ENCODE assay signal across 19 cellular contexts in the genomic region with DNA sequence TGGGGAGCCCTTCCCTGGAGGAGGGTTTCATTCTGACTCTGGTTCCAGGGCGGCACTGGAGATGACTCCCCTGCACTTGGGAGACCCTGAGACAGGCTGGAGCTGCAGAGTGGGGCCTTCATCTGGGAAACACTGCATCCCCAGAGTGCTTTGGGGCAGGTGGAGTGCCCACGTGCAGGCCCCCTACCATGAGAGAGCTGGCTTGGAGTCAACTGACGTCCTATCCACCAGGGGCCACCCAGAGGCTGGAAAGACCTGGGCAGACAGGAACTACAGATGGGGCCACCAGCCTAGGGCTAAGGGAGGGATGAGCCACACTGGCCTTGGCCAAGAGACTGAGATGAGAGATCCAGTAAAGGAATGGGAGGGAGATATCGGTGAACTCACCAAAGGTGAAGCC.
DNase-seq lines count a peak whose midpoint lies in the region; ATAC-seq, FAIRE-seq and TF ChIP-seq lines count a peak whose summit lies in the region.
"Had no signal": no experiment of that assay in that cellular context is flagged by ENCODE, and none has a peak within 500 bp of the region (broad histone marks: within the 10 kb centered on the region; RNA-seq: fewer than 3 reads in every experiment).

No MANE protein-coding gene starts in this region.

- peaks cover 0 to 28% (median 0%) of the 10 kb centered on the region in 7 donors for H3K27me3 ChIP-seq in spleen (replicated peaks in 1 of 7)
- no peaks in the 10 kb centered on the region for H3K27me3 ChIP-seq in H7 (ENCODE audit: control insufficient read depth, insufficient read depth, low read length)

- FAIRE-seq in kidney (lab: Jason Lieb, UNC), result no peak
- FAIRE-seq: A204.1, GM12892, GM18507 had no signal

- H3K4me3 Mint-ChIP-seq in T-helper 17 cell, result peak overlapping the region; percentile 13
- H3K4me3 Mint-ChIP-seq: CD4-positive, CD25-positive, alpha-beta regulatory T cell; CD8-positive, alpha-beta memory T cell had no signal

- H3K9me3 ChIP-seq in T-helper 17 cell (ENCODE audit: control insufficient read depth, low read length, poor library complexity, severe bottlenecking) (no peaks in the 10 kb centered on the region), kidney (ENCODE audit: control insufficient read depth in 1 of 2, low read length in 2 of 2) (peaks cover 0 to 3% of the 10 kb centered on the region in 2 donors), spleen (peaks cover 0 to 10% (median 0%) of the 10 kb centered on the region in 8 donors)
- H3K9me3 ChIP-seq: BE2C, HAP-1 had no signal

- DNase-seq in T-helper 17 cell (no peak), kidney (peak; percentile 45), spleen (peak; percentile 49), H7 (no peak), COLO829 (ENCODE audit: low spot score) (no peak)
- DNase-seq: ACHN; BE2C; C1 segment of cervical spinal cord; CD4-positive, CD25-positive, alpha-beta regulatory T cell; CD8-positive, alpha-beta memory T cell; DMS153; DMS79; GDM1; GOT3 had no signal

- H3K36me3 ChIP-seq in kidney (ENCODE audit: control insufficient read depth in 1 of 2, insufficient read depth in 2 of 2, low read length in 2 of 2) (no peaks in the 10 kb centered on the region), spleen (no peaks in the 10 kb centered on the region), H7 (replicated peaks; ENCODE audit: control insufficient read depth, insufficient read depth, low read length) (no peaks in the 10 kb centered on the region)
- H3K36me3 ChIP-seq: BE2C, HAP-1 had no signal

- 59 to 71% (median 67%) methylated on average over 3 to 4 of the region's 4 CpGs for WGBS in spleen, 5 donors

- no peak overlapping the region for H3K27ac Mint-ChIP-seq in T-helper 17 cell
- H3K27ac Mint-ChIP-seq: CD4-positive, CD25-positive, alpha-beta regulatory T cell; CD8-positive, alpha-beta memory T cell had no signal

- ATAC-seq in T-helper 17 cell (no peak), HG03139 (IDR thresholded peaks at IDR 0.05; ENCODE audit: unreplicated experiment) (no peak)

- TF ChIP-seq POLR2A in spleen (IDR thresholded peaks at IDR 0.05), result no peak

- H3K9ac ChIP-seq in kidney (ENCODE audit: low read length in 2 of 2), result no peak overlapping the region

- H3K27ac ChIP-seq in kidney (ENCODE audit: low read depth in 2 of 2, low read length in 2 of 2), result no peak overlapping the region
- no peak overlapping the region for H3K27ac ChIP-seq in spleen

- H3K4me1 Mint-ChIP-seq in T-helper 17 cell, result no peaks in the 10 kb centered on the region
- H3K4me1 Mint-ChIP-seq: CD4-positive, CD25-positive, alpha-beta regulatory T cell; CD8-positive, alpha-beta memory T cell had no signal

- no peak overlapping the region for H3K4me3 ChIP-seq in kidney (ENCODE audit: low read length in 2 of 2)
- no peak overlapping the region for H3K4me3 ChIP-seq in spleen
- no peak overlapping the region for H3K4me3 ChIP-seq in H7 (ENCODE audit: insufficient read depth, low read depth, low read length)
- H3K4me3 ChIP-seq: HAP-1 had no signal

- H3K27me3 Mint-ChIP-seq in T-helper 17 cell, result peaks cover 14% of the 10 kb centered on the region

- H3K4me1 ChIP-seq in kidney (ENCODE audit: control insufficient read depth in 1 of 2, insufficient read depth in 1 of 2, low read depth in 1 of 2, low read length in 2 of 2), result no peaks in the 10 kb centered on the region
- H3K4me1 ChIP-seq in spleen, result no peaks in the 10 kb centered on the region
- H3K4me1 ChIP-seq: BE2C, HAP-1 had no signal

- intact Hi-C loops in kidney (cut with DNase I), result no loop called here
- intact Hi-C loops in spleen (cut with DNase I; ENCODE audit: low total_unique reads), result no loop called here

- TF ChIP-seq CTCF in kidney (IDR thresholded peaks at IDR 0.05; ENCODE audit: borderline replicate concordance, extremely low read depth, insufficient read depth) (no peak), spleen (IDR thresholded peaks at IDR 0.05 in 8 of 11, conservative IDR thresholded peaks at IDR 0.05 in 3 of 11) (no peak)

- H3K36me3 Mint-ChIP-seq in T-helper 17 cell (ENCODE audit: low read depth), result no peaks in the 10 kb centered on the region
- H3K36me3 Mint-ChIP-seq: CD4-positive, CD25-positive, alpha-beta regulatory T cell; CD8-positive, alpha-beta memory T cell had no signal

Comparison
In these comparisons a context has a peak if more than half of its experiments do, and no peak if none do; other contexts are left out.
1. DNase-seq: peak in kidney (single experiment) and spleen (single experiment); none in T-helper 17 cell (0 of 3), H7 (single experiment) and COLO829 (single experiment).